In genomic region chr2:170585067-170585466, GRCh38 we compare ENCODE assay signal across 27 cellular contexts.
"Had no signal": no experiment of that assay in that cellular context is flagged by ENCODE, and none has a peak within 500 bp of the region (broad histone marks: within the 10 kb centered on the region; RNA-seq: fewer than 3 reads in every experiment).

No MANE protein-coding gene starts in this region.

- H3K9me3 Mint-ChIP-seq: activated B cell treated with CpG ODN at 0.5 μM for 24 hours; activated CD4-positive, alpha-beta T cell treated with anti-CD3 and anti-CD28 coated beads, Interleukin-2, amount 10 ng/mL, durations not matched to agents 24 days and 14 days; activated naive CD4-positive, alpha-beta T cell treated with anti-CD3 and anti-CD28 coated beads, Interleukin-2, amount 10 ng/mL, durations not matched to agents 7 days and 5 days; activated naive CD8-positive, alpha-beta T cell treated with anti-CD3 and anti-CD28 coated beads for 36 hours; activated T-cell treated with anti-CD3 and anti-CD28 coated beads, Interleukin-2, amount 50 U/mL, for 72 hours; activated T-helper 2 cell treated with anti-CD3 and anti-CD28 coated beads, Interferon-gamma antibody, Interleukin-2, Interleukin-4, amounts not matched to agents 10 μg/mL and 5 μg/mL and 100 μg/mL, durations not matched to agents 14 hours and 24 hours and 36 hours had no signal

- H3K27me3 Mint-ChIP-seq: T-helper 17 cell had no signal

- H3K36me3 Mint-ChIP-seq: activated naive CD4-positive, alpha-beta T cell treated with anti-CD3 and anti-CD28 coated beads, Interleukin-2, amount 10 ng/mL, durations not matched to agents 7 days and 5 days; activated naive CD8-positive, alpha-beta T cell treated with anti-CD3 and anti-CD28 coated beads for 36 hours had no signal

- H3K4me3 Mint-ChIP-seq: activated B cell treated with CpG ODN at 0.5 μM for 24 hours; activated CD4-positive, alpha-beta T cell treated with anti-CD3 and anti-CD28 coated beads, Interleukin-2, amount 10 ng/mL, durations not matched to agents 24 days and 14 days; activated naive CD4-positive, alpha-beta T cell treated with anti-CD3 and anti-CD28 coated beads, Interleukin-2, amount 10 ng/mL, durations not matched to agents 7 days and 5 days; activated naive CD8-positive, alpha-beta T cell treated with anti-CD3 and anti-CD28 coated beads for 36 hours; activated T-cell treated with anti-CD3 and anti-CD28 coated beads, Interleukin-2, amount 50 U/mL, for 72 hours; T-helper 17 cell had no signal

- H3K4me1 Mint-ChIP-seq: activated B cell treated with CpG ODN at 0.5 μM for 24 hours; activated CD4-positive, alpha-beta T cell treated with anti-CD3 and anti-CD28 coated beads, Interleukin-2, amount 10 ng/mL, durations not matched to agents 24 days and 14 days; activated naive CD4-positive, alpha-beta T cell treated with anti-CD3 and anti-CD28 coated beads, Interleukin-2, amount 10 ng/mL, durations not matched to agents 7 days and 5 days; activated naive CD8-positive, alpha-beta T cell treated with anti-CD3 and anti-CD28 coated beads for 36 hours; T-helper 17 cell had no signal

- H3K27ac Mint-ChIP-seq: activated B cell treated with CpG ODN at 0.5 μM for 24 hours; activated CD4-positive, alpha-beta T cell treated with anti-CD3 and anti-CD28 coated beads, Interleukin-2, amount 10 ng/mL, durations not matched to agents 24 days and 14 days; activated naive CD4-positive, alpha-beta T cell treated with anti-CD3 and anti-CD28 coated beads, Interleukin-2, amount 10 ng/mL, durations not matched to agents 7 days and 5 days; activated naive CD8-positive, alpha-beta T cell treated with anti-CD3 and anti-CD28 coated beads for 36 hours; activated T-cell treated with anti-CD3 and anti-CD28 coated beads, Interleukin-2, amount 50 U/mL, for 72 hours; activated T-helper 2 cell treated with anti-CD3 and anti-CD28 coated beads, Interferon-gamma antibody, Interleukin-2, Interleukin-4, amounts not matched to agents 10 μg/mL and 5 μg/mL and 100 μg/mL, durations not matched to agents 14 hours and 24 hours and 36 hours; T-helper 17 cell had no signal

- H3K27me3 ChIP-seq: brain microvascular endothelial cell had no signal

- DNase-seq: activated B cell treated with CpG ODN at 0.5 μM for 24 hours; activated CD4-positive, alpha-beta T cell treated with anti-CD3 and anti-CD28 coated beads for 1 hour; activated CD4-positive, alpha-beta T cell treated with anti-CD3 and anti-CD28 coated beads, Interleukin-2, amount 10 ng/mL, durations not matched to agents 24 days and 14 days; activated CD4-positive, alpha-beta T cell treated with anti-CD3 and anti-CD28 coated beads, Interleukin-2, amount 50 U/mL, for 48 hours; activated CD8-positive, alpha-beta memory T cell treated with anti-CD3 and anti-CD28 coated beads for 24 hours; activated gamma-delta T cell treated with Interleukin-2 at 50 U/mL for 16 hours; activated naive CD4-positive, alpha-beta T cell treated with anti-CD3 and anti-CD28 coated beads, Interleukin-2, amount 10 ng/mL, durations not matched to agents 7 days and 5 days; activated naive CD8-positive, alpha-beta T cell treated with anti-CD3 and anti-CD28 coated beads for 36 hours; activated T-cell treated with anti-CD3 and anti-CD28 coated beads, Interleukin-2, amount 50 U/mL, for 72 hours; brain microvascular endothelial cell; caudate nucleus; IMR-90; KG1; NCI-H1092 treated with DMSO at 0.1 percent for 48 hours; NCI-H1417 treated with DMSO at 0.1 percent for 48 hours; NCI-H1694; NCI-H2029; NCI-H2107; NCI-H2171 treated with DMSO at 0.1 percent for 48 hours; NCI-H226; NCI-H526 treated with DMSO at 0.1 percent for 48 hours; NCI-H82; SHP77 treated with DMSO at 0.1 percent for 48 hours; T-helper 17 cell; T-helper 9 cell had no signal

- ATAC-seq: activated T-cell treated with anti-CD3 and anti-CD28 coated beads, Interleukin-2, amount 50 U/mL, for 72 hours; Panc1; T-helper 17 cell had no signal

- H3K27ac ChIP-seq: brain microvascular endothelial cell had no signal

- H3K36me3 ChIP-seq: brain microvascular endothelial cell had no signal
